In genomic region chr19:41959056-41960053, GRCh38 we compare ENCODE assay signal across 8 cellular contexts. TPM values are rescaled to one million over a fixed set of nuclear protein-coding genes. Genes with fewer than 3 reads are reported as not detected.
A peak's percentile ranks its signal among the peaks of the same experiment; 100 is the strongest.
DNase-seq lines count a peak whose midpoint lies in the region; ATAC-seq and TF ChIP-seq lines count a peak whose summit lies in the region.

A gene with protein sequence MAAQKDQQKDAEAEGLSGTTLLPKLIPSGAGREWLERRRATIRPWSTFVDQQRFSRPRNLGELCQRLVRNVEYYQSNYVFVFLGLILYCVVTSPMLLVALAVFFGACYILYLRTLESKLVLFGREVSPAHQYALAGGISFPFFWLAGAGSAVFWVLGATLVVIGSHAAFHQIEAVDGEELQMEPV (minus strand): TSS chr19:41959321. CDS start chr19:41959292, 29 bp downstream.

- H3K9me2 ChIP-seq in DOHH2 (replicated peaks; ENCODE audit: control insufficient read depth, low read length) (no peaks in the 10 kb centered on the region), GM23248 (ENCODE audit: insufficient read depth) (no peaks in the 10 kb centered on the region)

- H4K20me1 ChIP-seq in DOHH2 (ENCODE audit: control insufficient read depth, insufficient read depth, low read depth, low read length) = no peaks in the 10 kb centered on the region
- H4K20me1 ChIP-seq in GM23248 (ENCODE audit: insufficient read depth) = no peaks in the 10 kb centered on the region

- H3K27me3 ChIP-seq in DOHH2 (ENCODE audit: control insufficient read depth, low read length) = no peaks in the 10 kb centered on the region
- no peaks in the 10 kb centered on the region for H3K27me3 ChIP-seq in GM23248 (replicated peaks; ENCODE audit: insufficient read depth)

- H3K9me3 Mint-ChIP-seq in activated T-helper 17 cell treated with anti-CD3 and anti-CD28 coated beads, Interleukin-2, amount 50 U/mL, for 72 hours = no peaks in the 10 kb centered on the region
- H3K9me3 Mint-ChIP-seq in natural killer cell = no peaks in the 10 kb centered on the region

- H3K27ac ChIP-seq in DOHH2 (ENCODE audit: low read depth, low read length) (peak within 1 kb of the TSS; percentile 66), GM23248 (peak within 1 kb of the TSS; percentile 93), RWPE1 (peak within 1 kb of the TSS; percentile 83)

- CTCF ChIA-PET in RWPE1 (lab: Yijun Ruan, JAX) = interaction anchor here (0.6 to 3.1 kb wide), 4 partner anchors 69 to 182 kb away, joined by 3 to 21 read pairs (median 4); no protein-coding TSS in a partner anchor

- 0 out of 2 replicates have a peak, but pooled peaks cover 11% of the 10 kb centered on the region for H3F3A ChIP-seq in DOHH2 (ENCODE audit: control insufficient read depth, insufficient read depth)
- no peaks in the 10 kb centered on the region for H3F3A ChIP-seq in GM23248 (ENCODE audit: insufficient read depth)

- intact Hi-C loops in natural killer cell (cut with micrococcal nuclease) = no loop called here

- DNase-seq in GM23248 (peak; percentile 97), LNCaP clone FGC (ENCODE audit: low read depth) (peak; percentile 41), RWPE1 (ENCODE audit: low spot score) (peak; percentile 82), fibroblast of mammary gland (ENCODE audit: low read depth) (peak; percentile 88), natural killer cell (peak; percentile 72)
- DNase-seq in stimulated activated naive CD4-positive, alpha-beta T cell treated with Interleukin-2 at 50 U/mL for 16 hours (lab: John Stamatoyannopoulos, UW) = peak; percentile 87

- H3K36me3 ChIP-seq in DOHH2 (ENCODE audit: control insufficient read depth, low read length) (peaks cover 38% of the 10 kb centered on the region), GM23248 (ENCODE audit: low read depth) (0 out of 2 replicates have a peak, but pooled peaks cover 3% of the 10 kb centered on the region)

- peak within 1 kb of the TSS; percentile 86 for H2AFZ ChIP-seq in GM23248

- peak within 1 kb of the TSS; percentile 78 for H3K27ac Mint-ChIP-seq in activated T-helper 17 cell treated with anti-CD3 and anti-CD28 coated beads, Interleukin-2, amount 50 U/mL, for 72 hours
- peak within 1 kb of the TSS; percentile 84 to 91 for H3K27ac Mint-ChIP-seq in natural killer cell

- 5 to 8% methylated on average over 32 to 46 of the region's 46 CpGs for WGBS in GM23248 (ENCODE audit: low coverage in 1 of 2, low lambda C conversion rate in 2 of 2, missing lambda C conversion rate in 2 of 2), 2 experiments

- in situ Hi-C loops in GM23248 (cut with MboI) = no loop called here

- TF ChIP-seq CTCF in DOHH2 (IDR thresholded peaks at IDR 0.05; ENCODE audit: low read depth, low read length, poor library complexity, severe bottlenecking) = peak; percentile 56
- TF ChIP-seq CTCF in LNCaP clone FGC (IDR thresholded peaks at IDR 0.05; ENCODE audit: control insufficient read depth, extremely low read depth, insufficient read depth) = no peak
- no peak for TF ChIP-seq CTCF in RWPE1 (conservative IDR thresholded peaks at IDR 0.05; ENCODE audit: low read depth)
- peak; percentile 21 for TF ChIP-seq CTCF in fibroblast of mammary gland (conservative IDR thresholded peaks at IDR 0.05; ENCODE audit: control insufficient read depth, insufficient read depth, low read depth, low read length)
- no peak for TF ChIP-seq CTCF in natural killer cell (IDR thresholded peaks at IDR 0.05)

- H3K4me1 ChIP-seq in DOHH2 (ENCODE audit: control insufficient read depth, low read length) (peaks cover 43% of the 10 kb centered on the region), GM23248 (ENCODE audit: insufficient read depth) (peaks cover 5% of the 10 kb centered on the region; the same call in 1 of the 2 replicates)

- no peaks in the 10 kb centered on the region for H3K27me3 Mint-ChIP-seq in activated T-helper 17 cell treated with anti-CD3 and anti-CD28 coated beads, Interleukin-2, amount 50 U/mL, for 72 hours
- no peaks in the 10 kb centered on the region for H3K27me3 Mint-ChIP-seq in natural killer cell (ENCODE audit: low read depth in 2 of 2)

- ATAC-seq in activated T-helper 17 cell treated with anti-CD3 and anti-CD28 coated beads, Interleukin-2, amount 50 U/mL, for 72 hours (replicated peaks) = peak; percentile 92
- ATAC-seq in natural killer cell = peak; percentile 83 to 90 (median 88)

- peak within 1 kb of the TSS; percentile 100 for H3K9ac ChIP-seq in GM23248

- POLR2A ChIA-PET in RWPE1 (lab: Yijun Ruan, JAX; ENCODE audit: low non-redundant PET) = interaction anchor here (0.5 to 0.8 kb wide), 2 partner anchors 9 to 100 kb away, joined by 3 to 4 read pairs; partner anchors contain the start of gene RPS19

- H3K36me3 Mint-ChIP-seq in activated T-helper 17 cell treated with anti-CD3 and anti-CD28 coated beads, Interleukin-2, amount 50 U/mL, for 72 hours (ENCODE audit: low read depth) = peaks cover 8% of the 10 kb centered on the region
- no peaks in the 10 kb centered on the region for H3K36me3 Mint-ChIP-seq in natural killer cell

- H3K79me2 ChIP-seq in DOHH2 (ENCODE audit: control insufficient read depth, low read length) (peaks cover 21% of the 10 kb centered on the region), GM23248 (ENCODE audit: insufficient read depth) (peaks cover 10% of the 10 kb centered on the region)

- H3K4me1 Mint-ChIP-seq in activated T-helper 17 cell treated with anti-CD3 and anti-CD28 coated beads, Interleukin-2, amount 50 U/mL, for 72 hours = peaks cover 16% of the 10 kb centered on the region
- H3K4me1 Mint-ChIP-seq in natural killer cell = peaks cover 16 to 23% of the 10 kb centered on the region in 2 donors

- no peaks in the 10 kb centered on the region for H3K9me3 ChIP-seq in DOHH2 (ENCODE audit: control insufficient read depth, insufficient read depth, low read length)
- no peaks in the 10 kb centered on the region for H3K9me3 ChIP-seq in GM23248 (ENCODE audit: low read depth)

- H3K4me3 ChIP-seq in DOHH2 (ENCODE audit: low read length) (peak within 1 kb of the TSS; percentile 93), GM23248 (peak within 1 kb of the TSS; percentile 94), LNCaP clone FGC (ENCODE audit: low read depth, low read length) (peak within 1 kb of the TSS; percentile 61), fibroblast of mammary gland (ENCODE audit: control insufficient read depth, low read depth, low read length) (peak within 1 kb of the TSS; percentile 90)

- peak within 1 kb of the TSS; percentile 85 for H3K4me3 Mint-ChIP-seq in activated T-helper 17 cell treated with anti-CD3 and anti-CD28 coated beads, Interleukin-2, amount 50 U/mL, for 72 hours
- peak within 1 kb of the TSS; percentile 95 for H3K4me3 Mint-ChIP-seq in natural killer cell

- peak within 1 kb of the TSS; percentile 81 for H3K4me2 ChIP-seq in DOHH2 (ENCODE audit: low read length)
- H3K4me2 ChIP-seq in GM23248 (ENCODE audit: unreplicated experiment) = peak within 1 kb of the TSS; percentile 83

RNA-seq across cellular contexts. Expression of the gene that starts here (rescaled TPM):
- total RNA-seq in GM23248 (2014; rRNA removed; shearing (Covaris generic)) = 294 and 405 TPM in 2 replicates
- polyA plus RNA-seq in GM23248 (2016; fragmentation: Nextera tagmentation; extraction: Ambion mirVana) = 470 and 473 TPM in 2 replicates
- 10 to 100 TPM; 37.6 to 54.7 TPM for total RNA-seq in activated T-helper 17 cell treated with anti-CD3 and anti-CD28 coated beads, Interleukin-2, amount 50 U/mL, for 72 hours
- total RNA-seq in natural killer cell = 10 to 100 TPM; 76.8 to 100.0 (median 78.4) TPM

Comparison
In these comparisons a context has a peak if more than half of its experiments do, and no peak if none do; other contexts are left out.
1. Peak in every context shown above with its lines: DNase-seq, ATAC-seq, H3K4me3 ChIP-seq and H3K27ac ChIP-seq.
2. CTCF ChIP-seq: peak in DOHH2 (single experiment) and fibroblast of mammary gland (single experiment); none in LNCaP clone FGC (single experiment), RWPE1 (single experiment) and natural killer cell (single experiment).
3. DNase-seq: peak in every context shown above with its lines; median percentile 97 in GM23248; 88 in fibroblast of mammary gland; 87 in stimulated activated naive CD4-positive, alpha-beta T cell treated with Interleukin-2 at 50 U/mL for 16 hours; 82 in RWPE1; 72 in natural killer cell; 41 in LNCaP clone FGC.